Comparison of ENCODE assay signal across 8 cellular contexts in genomic region chr20:21505810-21506530, GRCh38. TPM values are rescaled to one million over a fixed set of nuclear protein-coding genes. Genes with fewer than 3 reads are reported as not detected.
A peak's percentile ranks its signal among the peaks of the same experiment; 100 is the strongest.
DNase-seq lines count a peak whose midpoint lies in the region; ATAC-seq and TF ChIP-seq lines count a peak whose summit lies in the region.

No MANE protein-coding gene starts in this region.

- no peak overlapping the region for H3K27ac ChIP-seq in right atrium auricular region
- no peak overlapping the region for H3K27ac ChIP-seq in rectal smooth muscle tissue (ENCODE audit: low read depth, low read length)

- H3K36me3 Mint-ChIP-seq in activated naive CD8-positive, alpha-beta T cell treated with anti-CD3 and anti-CD28 coated beads, Interleukin-2, amount 50 U/mL, for 24 hours (ENCODE audit: low read depth), result peaks cover 2% of the 10 kb centered on the region

- peaks cover 67% of the 10 kb centered on the region for H3K27me3 Mint-ChIP-seq in activated naive CD8-positive, alpha-beta T cell treated with anti-CD3 and anti-CD28 coated beads, Interleukin-2, amount 50 U/mL, for 24 hours

- peak; percentile 66 for ATAC-seq in activated naive CD8-positive, alpha-beta T cell treated with anti-CD3 and anti-CD28 coated beads, Interleukin-2, amount 50 U/mL, for 24 hours

- peak overlapping the region; percentile 62 for H3K4me3 ChIP-seq in H7 (ENCODE audit: insufficient read depth, low read depth, low read length)
- peak overlapping the region; percentile 15 to 41 for H3K4me3 ChIP-seq in right atrium auricular region
- H3K4me3 ChIP-seq in rectal smooth muscle tissue (ENCODE audit: low read length), result peak overlapping the region; percentile 55

- peak; percentile 70 to 86 for TF ChIP-seq CTCF in right atrium auricular region (IDR thresholded peaks at IDR 0.05)

- H3K27ac Mint-ChIP-seq in activated naive CD8-positive, alpha-beta T cell treated with anti-CD3 and anti-CD28 coated beads, Interleukin-2, amount 50 U/mL, for 24 hours, result peak overlapping the region; percentile 56

- H3K4me1 ChIP-seq in right atrium auricular region (peaks cover 0 to 38% of the 10 kb centered on the region in 2 donors), rectal smooth muscle tissue (ENCODE audit: control insufficient read depth, insufficient read depth, low read length) (no peaks in the 10 kb centered on the region)

- no peak overlapping the region for H3K9ac ChIP-seq in rectal smooth muscle tissue (ENCODE audit: low read length)

- peak overlapping the region; percentile 61 for H3K4me3 Mint-ChIP-seq in activated naive CD8-positive, alpha-beta T cell treated with anti-CD3 and anti-CD28 coated beads, Interleukin-2, amount 50 U/mL, for 24 hours

- peaks cover 33% of the 10 kb centered on the region for H3K4me1 Mint-ChIP-seq in activated naive CD8-positive, alpha-beta T cell treated with anti-CD3 and anti-CD28 coated beads, Interleukin-2, amount 50 U/mL, for 24 hours

- peak; percentile 66 for DNase-seq in AG08395 (ENCODE audit: low spot score)
- peak; percentile 96 for DNase-seq in H7
- DNase-seq in SK-N-DZ (ENCODE audit: low spot score), result peak; percentile 38
- peak; percentile 80 for DNase-seq in activated naive CD8-positive, alpha-beta T cell treated with anti-CD3 and anti-CD28 coated beads, Interleukin-2, amount 50 U/mL, for 24 hours
- DNase-seq in right atrium auricular region (ENCODE audit: low spot score), result no peak
- DNase-seq in NK-92 treated with Interleukin-12 subunit alpha and Interleukin-12 subunit beta, amount 100 ng/mL, for 24 hours (lab: John Stamatoyannopoulos, UW), result no peak
- DNase-seq in A172 (ENCODE audit: low spot score), result no peak

- H3K9me3 ChIP-seq in right atrium auricular region, result no peaks in the 10 kb centered on the region

- H3K27me3 ChIP-seq in H7 (ENCODE audit: control insufficient read depth, insufficient read depth, low read length) (peaks cover 65% of the 10 kb centered on the region), right atrium auricular region (peaks cover 28 to 49% of the 10 kb centered on the region in 2 donors), rectal smooth muscle tissue (ENCODE audit: control insufficient read depth, insufficient read depth, low read length) (peaks cover 26% of the 10 kb centered on the region)

- H3K9me3 Mint-ChIP-seq in activated naive CD8-positive, alpha-beta T cell treated with anti-CD3 and anti-CD28 coated beads, Interleukin-2, amount 50 U/mL, for 24 hours, result no peaks in the 10 kb centered on the region

- H3K36me3 ChIP-seq in H7 (replicated peaks; ENCODE audit: control insufficient read depth, insufficient read depth, low read length) (no peaks in the 10 kb centered on the region), right atrium auricular region (no peaks in the 10 kb centered on the region), rectal smooth muscle tissue (ENCODE audit: control insufficient read depth, insufficient read depth, low read length) (no peaks in the 10 kb centered on the region)

RNA-seq across cellular contexts. Expression of gene NKX2-2, which starts 7.9 kb away (rescaled TPM):
- 0.45 TPM in 1 of 2 replicates, not detected in the other for total RNA-seq in H7 (2014; rRNA removed; shearing (Covaris generic))
- polyA plus RNA-seq in SK-N-DZ (2014; cell fraction: cytosol; rRNA removed), result not detected in 2 replicates
- polyA plus RNA-seq in SK-N-DZ (2014; cell fraction: nucleus; rRNA removed), result not detected in 2 replicates
- not detected for total RNA-seq in right atrium auricular region
- 4.4 TPM in 2 replicates for total RNA-seq in A172 (2014; rRNA removed; shearing (Covaris generic))

Comparison
In these comparisons a context has a peak if more than half of its experiments do, and no peak if none do; other contexts are left out.
1. DNase-seq: peak in AG08395 (single experiment), H7 (single experiment), SK-N-DZ (single experiment) and activated naive CD8-positive, alpha-beta T cell treated with anti-CD3 and anti-CD28 coated beads, Interleukin-2, amount 50 U/mL, for 24 hours (single experiment); none in right atrium auricular region (single experiment), NK-92 treated with Interleukin-12 subunit alpha and Interleukin-12 subunit beta, amount 100 ng/mL, for 24 hours (single experiment) and A172 (single experiment).
2. Peak in every context shown above with its lines, with median percentiles within 50 percentile points of each other: H3K4me3 ChIP-seq.